In genomic region chr11:2882681-2883110, GRCh38 we compare ENCODE assay signal across 11 cellular contexts. TPM values are rescaled to one million over a fixed set of nuclear protein-coding genes. Genes with fewer than 3 reads are reported as not detected.
DNase-seq lines count a peak whose midpoint lies in the region; ATAC-seq and TF ChIP-seq lines count a peak whose summit lies in the region.
"Had no signal": no experiment of that assay in that cellular context is flagged by ENCODE, and none has a peak within 500 bp of the region (broad histone marks: within the 10 kb centered on the region; RNA-seq: fewer than 3 reads in every experiment).

No MANE protein-coding gene starts in this region.

- peak overlapping the region; percentile 67 to 83 (median 76) for H3K4me3 Mint-ChIP-seq in CD4-positive, CD25-positive, alpha-beta regulatory T cell
- H3K4me3 Mint-ChIP-seq in T-helper 17 cell (peak overlapping the region; percentile 86), glutamatergic neuron (ENCODE audit: unreplicated experiment) (peak overlapping the region; percentile 86)
- H3K4me3 Mint-ChIP-seq: dendritic cell treated with granulocyte-macrophage colony-stimulating factor and Interleukin-4, amounts not matched to agents 40 ng/mL and 50 ng/mL, for 4 days had no signal

- no peak for DNase-seq in CD4-positive, CD25-positive, alpha-beta regulatory T cell
- no peak for DNase-seq in T-helper 17 cell
- DNase-seq in glutamatergic neuron = no peak
- DNase-seq in aorta = no peak
- DNase-seq in GM10248 (ENCODE audit: extremely low spot score) = no peak
- no peak for DNase-seq in islet precursor cell
- DNase-seq in stimulated activated CD4-positive, alpha-beta T cell treated with anti-CD3 and anti-CD28 coated beads, Interleukin-2, amount 100 ng/mL, for 24 hours = no peak
- DNase-seq: activated effector memory CD4-positive, alpha-beta T cell treated with anti-CD3 and anti-CD28 coated beads, Interleukin-2, amount 50 U/mL, for 16 hours; SHP77 had no signal

- H3K4me3 ChIP-seq in CD4-positive, CD25-positive, alpha-beta regulatory T cell (ENCODE audit: low read depth, low read length) = no peak overlapping the region
- H3K4me3 ChIP-seq in rectal smooth muscle tissue (ENCODE audit: low read length) (peak overlapping the region; percentile 25), aorta (ENCODE audit: low read length in 2 of 2) (no peak overlapping the region)

- intact Hi-C loops in aorta (cut with DNase I) = loop anchor here in 1 of 2 donors (5.0 kb wide), 2 partner anchors 105 to 175 kb away; no protein-coding TSS in a partner anchor

- H3K9me3 ChIP-seq in CD4-positive, CD25-positive, alpha-beta regulatory T cell (ENCODE audit: control insufficient read depth in 2 of 2, low read length in 2 of 2) = no peaks in the 10 kb centered on the region
- H3K9me3 ChIP-seq in T-helper 17 cell (ENCODE audit: control insufficient read depth, low read length, poor library complexity, severe bottlenecking) (no peaks in the 10 kb centered on the region), aorta (ENCODE audit: control insufficient read depth, low read length) (no peaks in the 10 kb centered on the region)

- POLR2A ChIA-PET in GM10248 (lab: Yijun Ruan, JAX) = no interaction called here

- no peak for TF ChIP-seq CTCF in glutamatergic neuron (IDR thresholded peaks at IDR 0.05; ENCODE audit: partially characterized antibody, unreplicated experiment)
- no peak for TF ChIP-seq CTCF in GM10248 (IDR thresholded peaks at IDR 0.05; ENCODE audit: control extremely low read depth, extremely low read depth, low read depth, missing control alignments)

- no peak overlapping the region for H3K27ac Mint-ChIP-seq in CD4-positive, CD25-positive, alpha-beta regulatory T cell
- H3K27ac Mint-ChIP-seq in T-helper 17 cell = peak overlapping the region; percentile 63
- H3K27ac Mint-ChIP-seq in glutamatergic neuron (ENCODE audit: unreplicated experiment) = peak overlapping the region; percentile 86
- H3K27ac Mint-ChIP-seq: dendritic cell treated with granulocyte-macrophage colony-stimulating factor and Interleukin-4, amounts not matched to agents 40 ng/mL and 50 ng/mL, for 4 days had no signal

- peaks cover 0 to 20% (median 6%) of the 10 kb centered on the region in 4 donors for H3K4me1 Mint-ChIP-seq in CD4-positive, CD25-positive, alpha-beta regulatory T cell
- H3K4me1 Mint-ChIP-seq in T-helper 17 cell (peaks cover 13% of the 10 kb centered on the region), glutamatergic neuron (ENCODE audit: low read depth, unreplicated experiment) (peaks cover 21% of the 10 kb centered on the region)

- CTCF ChIA-PET in GM10248 (lab: Yijun Ruan, JAX) = interaction anchor here (21.2 kb wide), 1 partner anchor 351 kb away, joined by 528 read pairs; no protein-coding TSS in a partner anchor

- 87 to 91% methylated on average over 5 of the region's 5 CpGs for WGBS in aorta, 2 donors

- no peaks in the 10 kb centered on the region for H3K36me3 ChIP-seq in CD4-positive, CD25-positive, alpha-beta regulatory T cell (ENCODE audit: control insufficient read depth, insufficient read depth, low read length)
- H3K36me3 ChIP-seq in rectal smooth muscle tissue (ENCODE audit: control insufficient read depth, insufficient read depth, low read length) (no peaks in the 10 kb centered on the region), aorta (ENCODE audit: control insufficient read depth in 1 of 2, insufficient read depth in 2 of 2, low read length in 1 of 2) (no peaks in the 10 kb centered on the region)

- H3K27me3 ChIP-seq in CD4-positive, CD25-positive, alpha-beta regulatory T cell (ENCODE audit: control insufficient read depth, insufficient read depth, low read length) = peaks cover 2% of the 10 kb centered on the region
- H3K27me3 ChIP-seq in rectal smooth muscle tissue (ENCODE audit: control insufficient read depth, insufficient read depth, low read length) (no peaks in the 10 kb centered on the region), aorta (ENCODE audit: control insufficient read depth in 1 of 2, insufficient read depth in 2 of 2, low read length in 1 of 2) (no peaks in the 10 kb centered on the region)

- no peak overlapping the region for H3K27ac ChIP-seq in CD4-positive, CD25-positive, alpha-beta regulatory T cell (ENCODE audit: insufficient read depth, low read length, poor library complexity, severe bottlenecking)
- no peak overlapping the region for H3K27ac ChIP-seq in rectal smooth muscle tissue (ENCODE audit: low read depth, low read length)
- no peak overlapping the region for H3K27ac ChIP-seq in aorta (ENCODE audit: low read depth in 1 of 2, low read length in 2 of 2)

- H3K4me1 ChIP-seq in CD4-positive, CD25-positive, alpha-beta regulatory T cell (ENCODE audit: control insufficient read depth, insufficient read depth, low read length, poor library complexity, severe bottlenecking) = peaks cover 23% of the 10 kb centered on the region
- H3K4me1 ChIP-seq in rectal smooth muscle tissue (ENCODE audit: control insufficient read depth, insufficient read depth, low read length) (peaks cover 6% of the 10 kb centered on the region), aorta (ENCODE audit: control insufficient read depth in 1 of 2, insufficient read depth in 2 of 2, low read length in 2 of 2) (no peaks in the 10 kb centered on the region)

- peaks cover 30% of the 10 kb centered on the region for H3K27me3 Mint-ChIP-seq in CD4-positive, CD25-positive, alpha-beta regulatory T cell
- H3K27me3 Mint-ChIP-seq in T-helper 17 cell = peaks cover 13% of the 10 kb centered on the region
- H3K27me3 Mint-ChIP-seq in glutamatergic neuron (ENCODE audit: unreplicated experiment) = peaks cover 15% of the 10 kb centered on the region

- H3K9me3 Mint-ChIP-seq in CD4-positive, CD25-positive, alpha-beta regulatory T cell = no peaks in the 10 kb centered on the region
- peaks cover 26% of the 10 kb centered on the region for H3K9me3 Mint-ChIP-seq in glutamatergic neuron (ENCODE audit: unreplicated experiment)

- H3K9ac ChIP-seq in rectal smooth muscle tissue (ENCODE audit: low read length) = no peak overlapping the region

- no peaks in the 10 kb centered on the region for H3K36me3 Mint-ChIP-seq in CD4-positive, CD25-positive, alpha-beta regulatory T cell
- H3K36me3 Mint-ChIP-seq in T-helper 17 cell (ENCODE audit: low read depth) (no peaks in the 10 kb centered on the region), glutamatergic neuron (ENCODE audit: unreplicated experiment) (peaks cover 9% of the 10 kb centered on the region)

- ATAC-seq in CD4-positive, CD25-positive, alpha-beta regulatory T cell (ENCODE audit: low read depth in 2 of 2) = no peak
- ATAC-seq in T-helper 17 cell = no peak
- ATAC-seq in aorta (ENCODE audit: low FRiP score) = no peak

RNA-seq across cellular contexts. Expression of gene CDKN1C, which starts 2.9 kb away (rescaled TPM):
- total RNA-seq in CD4-positive, CD25-positive, alpha-beta regulatory T cell = 4.1 TPM
- 1 to 10 TPM; 1.1 to 1.3 (median 1.2) TPM for polyA plus RNA-seq in CD4-positive, CD25-positive, alpha-beta regulatory T cell
- total RNA-seq in T-helper 17 cell = 1 to 10 TPM in 1 of 2 donors, under 1 TPM in 1; 0.91 to 2.6 TPM
- total RNA-seq in glutamatergic neuron (ENCODE audit: unreplicated experiment) = 391 TPM
- total RNA-seq in aorta = 10 to 100 TPM; 13.7 to 37.7 TPM
- polyA plus RNA-seq in aorta = 10 to 100 TPM; 11.3 to 21.3 TPM

RNA-seq across cellular contexts. Expression of gene PHLDA2, which starts 46.5 kb away (rescaled TPM):
- 1.3 TPM for total RNA-seq in CD4-positive, CD25-positive, alpha-beta regulatory T cell
- polyA plus RNA-seq in CD4-positive, CD25-positive, alpha-beta regulatory T cell = 1 to 10 TPM; 1.1 to 3.4 (median 1.4) TPM
- total RNA-seq in T-helper 17 cell (1 to 10 TPM in 1 of 2 donors, under 1 TPM in 1; 0.96 to 2.8 TPM), glutamatergic neuron (ENCODE audit: unreplicated experiment) (1.2 TPM), aorta (1 to 10 TPM; 6.4 to 7.1 TPM)
- polyA plus RNA-seq in aorta = 10 to 100 TPM in 1 of 2 donors, 1 to 10 TPM in 1; 7.4 to 17.2 TPM

Comparison
In these comparisons a context has a peak if more than half of its experiments do, and no peak if none do; other contexts are left out.
1. H3K27ac Mint-ChIP-seq: peak in T-helper 17 cell (single experiment) and glutamatergic neuron (single experiment); none in CD4-positive, CD25-positive, alpha-beta regulatory T cell (0 of 3).
2. RNA of gene CDKN1C, which starts 2.9 kb away (total RNA-seq): 391 TPM in glutamatergic neuron (single experiment); 13.7 to 37.7 TPM in aorta, 4.1 TPM in CD4-positive, CD25-positive, alpha-beta regulatory T cell (single experiment) and 0.91 to 2.6 TPM in T-helper 17 cell; every median in the first group is over 10 times any median in the second.
3. Peak in every context shown above with its lines, with median percentiles within 50 percentile points of each other: H3K4me3 Mint-ChIP-seq.